Comparison of ENCODE assay signal across 20 cellular contexts in the genomic region with DNA sequence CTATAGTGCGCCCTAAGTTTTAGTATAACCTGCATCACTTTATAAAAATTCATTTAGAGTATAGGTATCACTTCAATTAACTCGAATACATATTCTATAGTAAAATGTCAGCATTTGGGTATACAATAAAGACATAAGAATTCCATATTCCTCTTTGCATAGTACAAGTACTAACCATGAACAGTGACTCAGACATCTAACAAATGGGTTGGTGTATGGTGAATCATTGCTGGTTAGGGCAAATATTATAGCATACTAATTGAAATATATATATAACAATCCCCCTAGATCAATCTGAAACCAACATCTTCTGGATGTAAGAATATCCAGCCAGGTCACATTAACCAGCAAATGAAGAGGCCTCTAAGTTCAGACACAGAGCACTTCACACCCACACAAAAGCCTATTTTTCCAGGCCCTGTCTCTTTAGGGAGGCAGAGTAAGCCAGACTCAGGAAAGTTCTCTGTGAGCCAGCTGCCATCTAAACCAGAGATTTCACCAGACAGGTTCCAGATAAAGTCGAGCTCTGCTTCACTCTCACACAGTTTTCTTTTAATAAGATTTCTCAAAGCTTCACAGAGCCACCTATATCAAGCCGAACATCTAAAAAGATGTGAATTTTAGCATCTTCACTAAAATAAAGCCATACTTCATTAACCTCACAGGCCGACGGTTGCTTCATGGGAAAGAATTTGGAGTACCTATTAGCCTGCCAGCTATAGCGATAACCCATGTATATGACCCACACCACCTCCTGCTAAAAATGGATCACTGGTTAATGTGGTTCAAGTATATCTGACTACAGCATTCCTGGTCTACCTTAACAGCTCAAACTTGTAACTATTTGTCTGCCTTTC.
A peak's percentile ranks its signal among the peaks of the same experiment; 100 is the strongest.
DNase-seq lines count a peak whose midpoint lies in the region; ATAC-seq, FAIRE-seq and TF ChIP-seq lines count a peak whose summit lies in the region.
"Had no signal": no experiment of that assay in that cellular context is flagged by ENCODE, and none has a peak within 500 bp of the region (broad histone marks: within the 10 kb centered on the region; RNA-seq: fewer than 3 reads in every experiment).

No MANE protein-coding gene starts in this region.

- intact Hi-C loops in activated B cell treated with CpG ODN at 0.5 μM for 24 hours (cut with micrococcal nuclease), result no loop called here

- POLR2A ChIA-PET in activated B cell treated with CpG ODN at 0.5 μM for 24 hours (lab: Charles Lee), result no interaction called here

- no peaks in the 10 kb centered on the region for H3K9me3 Mint-ChIP-seq in activated B cell treated with CpG ODN at 0.5 μM for 24 hours
- H3K9me3 Mint-ChIP-seq in memory B cell, result no peaks in the 10 kb centered on the region

- no peak for TF ChIP-seq CTCF in activated B cell treated with CpG ODN at 0.5 μM for 24 hours (IDR thresholded peaks at IDR 0.05)

- H3K4me1 Mint-ChIP-seq in activated B cell treated with CpG ODN at 0.5 μM for 24 hours (no peaks in the 10 kb centered on the region), memory B cell (no peaks in the 10 kb centered on the region)

- CTCF ChIA-PET in activated B cell treated with CpG ODN at 0.5 μM for 24 hours (lab: Charles Lee), result interaction anchor here (0.8 kb wide), 1 partner anchor 58 kb away, joined by 3 read pairs; no protein-coding TSS in a partner anchor

- H3K27me3 Mint-ChIP-seq in activated B cell treated with CpG ODN at 0.5 μM for 24 hours (no peaks in the 10 kb centered on the region), memory B cell (peaks cover 1% of the 10 kb centered on the region)

- peak; percentile 60 for FAIRE-seq in GM18507 (lab: Jason Lieb, UNC)

- H3K27ac Mint-ChIP-seq in activated B cell treated with CpG ODN at 0.5 μM for 24 hours (no peak overlapping the region), memory B cell (peak overlapping the region; percentile 50)
- H3K27ac Mint-ChIP-seq: natural killer cell treated with Interleukin-12 subunit alpha and Interleukin-12 subunit beta and Interleukin-15 and Interleukin-18, amount 100 ng/mL, for 72 hours; progenitor cell of endocrine pancreas had no signal

- peak overlapping the region; percentile 9 for H3K4me3 Mint-ChIP-seq in activated B cell treated with CpG ODN at 0.5 μM for 24 hours
- no peak overlapping the region for H3K4me3 Mint-ChIP-seq in memory B cell
- H3K4me3 Mint-ChIP-seq: natural killer cell treated with Interleukin-12 subunit alpha and Interleukin-12 subunit beta and Interleukin-15 and Interleukin-18, amount 100 ng/mL, for 72 hours had no signal

- H3K36me3 Mint-ChIP-seq in activated B cell treated with CpG ODN at 0.5 μM for 24 hours (ENCODE audit: low read depth) (no peaks in the 10 kb centered on the region), memory B cell (no peaks in the 10 kb centered on the region)
- H3K36me3 Mint-ChIP-seq: natural killer cell treated with Interleukin-12 subunit alpha and Interleukin-12 subunit beta and Interleukin-15 and Interleukin-18, amount 100 ng/mL, for 72 hours had no signal

- ATAC-seq in HG02610 (IDR thresholded peaks at IDR 0.05; ENCODE audit: unreplicated experiment), result peak; percentile 9
- ATAC-seq in activated B cell treated with CpG ODN at 0.5 μM for 24 hours (ENCODE audit: low read depth), result no peak
- ATAC-seq in memory B cell (ENCODE audit: low read depth), result no peak
- no peak for ATAC-seq in GM19452 (IDR thresholded peaks at IDR 0.05; ENCODE audit: unreplicated experiment)
- ATAC-seq: natural killer cell treated with Interleukin-12 subunit alpha and Interleukin-12 subunit beta and Interleukin-15 and Interleukin-18, amount 100 ng/mL, for 72 hours had no signal

- no peak for DNase-seq in GM18507 (ENCODE audit: extremely low spot score, insufficient read length, low read depth)
- no peak for DNase-seq in activated B cell treated with CpG ODN at 0.5 μM for 24 hours
- no peak for DNase-seq in memory B cell (ENCODE audit: low spot score in 2 of 2)
- DNase-seq in NCI-H748 (lab: John Stamatoyannopoulos, UW; ENCODE audit: unreplicated experiment), result no peak
- no peak for DNase-seq in DMS79 (lab: John Stamatoyannopoulos, UW)
- DNase-seq: activated CD4-positive, alpha-beta T cell treated with anti-CD3 and anti-CD28 coated beads, Interleukin-2, amount 50 U/mL, for 1 hour; activated CD8-positive, alpha-beta memory T cell treated with anti-CD3 and anti-CD28 coated beads, Interleukin-2, amount 50 U/mL, for 48 hours; activated effector memory CD4-positive, alpha-beta T cell treated with anti-CD3 and anti-CD28 coated beads, Interleukin-2, amount 50 U/mL, for 16 hours; foreskin fibroblast; hippocampal formation; islet precursor cell; mesenchymal stem cell; NCI-H2171 treated with DMSO at 0.1 percent for 48 hours; NCI-H526; stimulated activated CD4-positive, alpha-beta T cell treated with anti-CD3 and anti-CD28 coated beads, Interleukin-2, amount 100 ng/mL, for 24 hours; stimulated activated naive CD4-positive, alpha-beta T cell had no signal
